ENCODE assay signal across 20 cellular contexts in the genomic region with DNA sequence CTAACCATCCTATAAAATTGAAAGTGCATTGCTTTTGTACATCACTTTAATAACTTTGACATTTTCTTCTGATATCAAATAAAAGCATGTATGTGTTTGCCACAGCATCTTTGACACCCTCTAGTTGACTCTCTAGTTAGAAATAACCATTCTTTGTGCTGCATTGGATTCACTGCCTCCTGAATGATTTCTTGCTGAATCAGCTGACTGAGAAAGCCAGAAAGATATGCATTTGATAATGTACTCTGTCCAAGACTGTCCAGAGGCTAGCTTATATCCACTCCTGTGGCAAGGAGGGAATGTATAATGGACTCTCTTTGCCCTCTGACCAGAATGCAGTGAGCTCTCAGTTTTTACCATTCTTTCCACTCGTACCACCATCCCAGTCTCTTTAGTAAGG. TPM values are rescaled to one million over a fixed set of nuclear protein-coding genes. Genes with fewer than 3 reads are reported as not detected.
DNase-seq lines count a peak whose midpoint lies in the region; ATAC-seq and TF ChIP-seq lines count a peak whose summit lies in the region.
"Had no signal": no experiment of that assay in that cellular context is flagged by ENCODE, and none has a peak within 500 bp of the region (broad histone marks: within the 10 kb centered on the region; RNA-seq: fewer than 3 reads in every experiment).

No MANE protein-coding gene starts in this region.

- TF ChIP-seq CTCF in activated CD8-positive, alpha-beta T cell treated with anti-CD3 and anti-CD28 coated beads for 36 hours (IDR thresholded peaks at IDR 0.05): no peak
- no peak for TF ChIP-seq CTCF in choroid plexus epithelial cell (conservative IDR thresholded peaks at IDR 0.05; ENCODE audit: low read depth, low read length)
- no peak for TF ChIP-seq CTCF in smooth muscle cell (IDR thresholded peaks at IDR 0.05; ENCODE audit: borderline replicate concordance, insufficient read depth, poor library complexity, severe bottlenecking)

- no peak overlapping the region for H2AFZ ChIP-seq in smooth muscle cell (ENCODE audit: low read depth)
- H2AFZ ChIP-seq: GM23248 had no signal

- POLR2A ChIA-PET in activated CD8-positive, alpha-beta T cell treated with anti-CD3 and anti-CD28 coated beads for 36 hours (lab: Charles Lee): no interaction called here

- H3K36me3 Mint-ChIP-seq in activated T-cell treated with anti-CD3 and anti-CD28 coated beads, Interleukin-2, amount 50 U/mL, for 24 hours (ENCODE audit: low read depth): peaks cover 65% of the 10 kb centered on the region
- peaks cover 14% of the 10 kb centered on the region for H3K36me3 Mint-ChIP-seq in activated T-cell treated with anti-CD3 and anti-CD28 coated beads, Interleukin-2, amount 50 U/mL, for 4 hours (ENCODE audit: insufficient read depth)
- peaks cover 25% of the 10 kb centered on the region for H3K36me3 Mint-ChIP-seq in activated CD8-positive, alpha-beta T cell treated with anti-CD3 and anti-CD28 coated beads for 36 hours (ENCODE audit: low read depth)

- H3K27me3 Mint-ChIP-seq in activated T-cell treated with anti-CD3 and anti-CD28 coated beads, Interleukin-2, amount 50 U/mL, for 24 hours: no peaks in the 10 kb centered on the region
- no peaks in the 10 kb centered on the region for H3K27me3 Mint-ChIP-seq in activated T-cell treated with anti-CD3 and anti-CD28 coated beads, Interleukin-2, amount 50 U/mL, for 4 hours (ENCODE audit: low read depth)
- H3K27me3 Mint-ChIP-seq in activated CD8-positive, alpha-beta T cell treated with anti-CD3 and anti-CD28 coated beads for 36 hours: no peaks in the 10 kb centered on the region
- H3K27me3 Mint-ChIP-seq: CD4-positive, alpha-beta T cell had no signal

- H3K4me3 ChIP-seq in choroid plexus epithelial cell (ENCODE audit: low read depth, low read length): no peak overlapping the region
- no peak overlapping the region for H3K4me3 ChIP-seq in smooth muscle cell
- H3K4me3 ChIP-seq: GM23248 had no signal

- H3K79me2 ChIP-seq in smooth muscle cell (ENCODE audit: low read depth): peaks cover 90% of the 10 kb centered on the region

- peaks cover 45% of the 10 kb centered on the region for H3K4me1 Mint-ChIP-seq in activated T-cell treated with anti-CD3 and anti-CD28 coated beads, Interleukin-2, amount 50 U/mL, for 24 hours (ENCODE audit: low read depth)
- H3K4me1 Mint-ChIP-seq in activated T-cell treated with anti-CD3 and anti-CD28 coated beads, Interleukin-2, amount 50 U/mL, for 4 hours (ENCODE audit: low read depth): peaks cover 38% of the 10 kb centered on the region
- peaks cover 34% of the 10 kb centered on the region for H3K4me1 Mint-ChIP-seq in activated CD8-positive, alpha-beta T cell treated with anti-CD3 and anti-CD28 coated beads for 36 hours (ENCODE audit: low read depth)

- no peak overlapping the region for H3K9ac ChIP-seq in smooth muscle cell (ENCODE audit: low read depth)
- H3K9ac ChIP-seq: GM23248 had no signal

- peaks cover 35% of the 10 kb centered on the region for H3K36me3 ChIP-seq in smooth muscle cell (ENCODE audit: low read depth)

- CTCF ChIA-PET in activated CD8-positive, alpha-beta T cell treated with anti-CD3 and anti-CD28 coated beads for 36 hours (lab: Charles Lee): interaction anchor here (0.6 to 1.2 kb wide), 3 partner anchors 13 to 210 kb away, joined by 3 to 7 read pairs (median 4); no protein-coding TSS in a partner anchor

- 90% methylated on average over 1 of the region's 1 CpG for WGBS in smooth muscle cell (ENCODE audit: low lambda C conversion rate)

- peak overlapping the region; percentile 16 for H3K27ac ChIP-seq in smooth muscle cell (ENCODE audit: low read depth)
- H3K27ac ChIP-seq: GM23248 had no signal

- H3K4me2 ChIP-seq in smooth muscle cell: no peak overlapping the region

- intact Hi-C loops in activated CD8-positive, alpha-beta T cell treated with anti-CD3 and anti-CD28 coated beads for 36 hours (cut with micrococcal nuclease): no loop called here

- no peak for ATAC-seq in activated T-cell treated with anti-CD3 and anti-CD28 coated beads, Interleukin-2, amount 50 U/mL, for 4 hours
- ATAC-seq in activated CD8-positive, alpha-beta T cell treated with anti-CD3 and anti-CD28 coated beads for 36 hours: no peak
- ATAC-seq in GM21360 (IDR thresholded peaks at IDR 0.05; ENCODE audit: unreplicated experiment): no peak
- ATAC-seq: HCT116 had no signal

- no peaks in the 10 kb centered on the region for H3K9me3 ChIP-seq in smooth muscle cell (replicated peaks; ENCODE audit: low read depth)
- H3K9me3 ChIP-seq: BE2C had no signal

- H3K9me3 Mint-ChIP-seq in activated T-cell treated with anti-CD3 and anti-CD28 coated beads, Interleukin-2, amount 50 U/mL, for 24 hours: no peaks in the 10 kb centered on the region
- no peaks in the 10 kb centered on the region for H3K9me3 Mint-ChIP-seq in activated T-cell treated with anti-CD3 and anti-CD28 coated beads, Interleukin-2, amount 50 U/mL, for 4 hours
- H3K9me3 Mint-ChIP-seq in activated CD8-positive, alpha-beta T cell treated with anti-CD3 and anti-CD28 coated beads for 36 hours: no peaks in the 10 kb centered on the region
- H3K9me3 Mint-ChIP-seq: CD4-positive, alpha-beta T cell had no signal

- DNase-seq in activated T-cell treated with anti-CD3 and anti-CD28 coated beads, Interleukin-2, amount 50 U/mL, for 24 hours: no peak
- no peak for DNase-seq in activated T-cell treated with anti-CD3 and anti-CD28 coated beads, Interleukin-2, amount 50 U/mL, for 4 hours
- no peak for DNase-seq in activated CD8-positive, alpha-beta T cell treated with anti-CD3 and anti-CD28 coated beads for 36 hours
- DNase-seq in choroid plexus epithelial cell (ENCODE audit: low read depth) (peak; percentile 21), smooth muscle cell (lab: John Stamatoyannopoulos, UW; ENCODE audit: unreplicated experiment) (no peak), islet precursor cell (no peak), NCI-H1417 (lab: John Stamatoyannopoulos, UW) (no peak)
- DNase-seq: BE2C; CD4-positive, alpha-beta T cell; GF-D8; GM23248; KBM-7; MV-4-11; NCI-H187; NCI-H2107; NCI-H510A treated with DMSO at 0.1 percent for 48 hours; NCI-H774; SHP77 had no signal

- peaks cover 12% of the 10 kb centered on the region for H3K4me1 ChIP-seq in smooth muscle cell (ENCODE audit: low read depth)

- no peak overlapping the region for H3K4me3 Mint-ChIP-seq in activated T-cell treated with anti-CD3 and anti-CD28 coated beads, Interleukin-2, amount 50 U/mL, for 24 hours
- H3K4me3 Mint-ChIP-seq in activated T-cell treated with anti-CD3 and anti-CD28 coated beads, Interleukin-2, amount 50 U/mL, for 4 hours: no peak overlapping the region
- H3K4me3 Mint-ChIP-seq in activated CD8-positive, alpha-beta T cell treated with anti-CD3 and anti-CD28 coated beads for 36 hours: no peak overlapping the region
- H3K4me3 Mint-ChIP-seq: CD4-positive, alpha-beta T cell had no signal

- no peaks in the 10 kb centered on the region for H3K27me3 ChIP-seq in smooth muscle cell (ENCODE audit: low read depth)
- H3K27me3 ChIP-seq: BE2C had no signal

- peak overlapping the region; percentile 47 for H3K27ac Mint-ChIP-seq in activated T-cell treated with anti-CD3 and anti-CD28 coated beads, Interleukin-2, amount 50 U/mL, for 24 hours
- H3K27ac Mint-ChIP-seq in activated CD8-positive, alpha-beta T cell treated with anti-CD3 and anti-CD28 coated beads for 36 hours: peak overlapping the region; percentile 46
- H3K27ac Mint-ChIP-seq: CD4-positive, alpha-beta T cell had no signal

- H3F3A ChIP-seq in smooth muscle cell (ENCODE audit: low read depth): peaks cover 7% of the 10 kb centered on the region

- H4K20me1 ChIP-seq in smooth muscle cell (ENCODE audit: low read depth): peaks cover 100% of the 10 kb centered on the region

RNA-seq across cellular contexts. Expression of a gene that starts 6.2 kb away (rescaled TPM):
- 100 to 1,000 TPM; 127 to 139 (median 136) TPM for total RNA-seq in activated T-cell treated with anti-CD3 and anti-CD28 coated beads, Interleukin-2, amount 50 U/mL, for 4 hours
- total RNA-seq in activated CD8-positive, alpha-beta T cell treated with anti-CD3 and anti-CD28 coated beads for 36 hours: 100 to 1,000 TPM; 106 to 113 TPM
- 293 and 300 TPM in 2 replicates for total RNA-seq in smooth muscle cell
- polyA plus RNA-seq in smooth muscle cell: 206 and 230 TPM in 2 replicates
